In genomic region chr5:68274847-68275700, GRCh38 we compare ENCODE assay signal across 11 cellular contexts. TPM values are rescaled to one million over a fixed set of nuclear protein-coding genes. Genes with fewer than 3 reads are reported as not detected.
DNase-seq lines count a peak whose midpoint lies in the region; ATAC-seq, FAIRE-seq and TF ChIP-seq lines count a peak whose summit lies in the region.
"Had no signal": no experiment of that assay in that cellular context is flagged by ENCODE, and none has a peak within 500 bp of the region (broad histone marks: within the 10 kb centered on the region; RNA-seq: fewer than 3 reads in every experiment).

No MANE protein-coding gene starts in this region.

- peaks cover 16% of the 10 kb centered on the region for H3K36me3 ChIP-seq in CD4-positive, CD25-positive, alpha-beta regulatory T cell (ENCODE audit: control insufficient read depth, insufficient read depth, low read length)
- H3K36me3 ChIP-seq in mammary epithelial cell (ENCODE audit: insufficient read depth, low read length) (peaks cover 10% of the 10 kb centered on the region), SJCRH30 (peaks cover 2% of the 10 kb centered on the region; the same call in 1 of the 2 replicates)

- peak; percentile 14 to 28 for ATAC-seq in CD4-positive, CD25-positive, alpha-beta regulatory T cell (ENCODE audit: low read depth in 2 of 2)
- ATAC-seq in GM19043 (IDR thresholded peaks at IDR 0.05; ENCODE audit: low read depth, unreplicated experiment) (peak; percentile 60), HG03064 (IDR thresholded peaks at IDR 0.05; ENCODE audit: low read depth, unreplicated experiment) (peak; percentile 68)

- peaks cover 44% of the 10 kb centered on the region for H3K36me3 Mint-ChIP-seq in CD4-positive, CD25-positive, alpha-beta regulatory T cell

- no peak overlapping the region for H3K9ac ChIP-seq in mammary epithelial cell (ENCODE audit: insufficient read depth, low read length)
- H3K9ac ChIP-seq: BLaER1 treated with 17β-estradiol and CSF1 and Interleukin-3, amounts not matched to agents 10 nM and 100 nM; parathyroid adenoma had no signal

- peaks cover 83% of the 10 kb centered on the region for H3K4me1 ChIP-seq in CD4-positive, CD25-positive, alpha-beta regulatory T cell (ENCODE audit: control insufficient read depth, insufficient read depth, low read length, poor library complexity, severe bottlenecking)
- peaks cover 51% of the 10 kb centered on the region for H3K4me1 ChIP-seq in mammary epithelial cell (ENCODE audit: insufficient read depth, low read length)
- H3K4me1 ChIP-seq in SJCRH30: no peaks in the 10 kb centered on the region
- H3K4me1 ChIP-seq: parathyroid adenoma had no signal

- in situ Hi-C loops in mammary epithelial cell (cut with MboI; ENCODE audit: low sequenced_read_pairs in 2 of 2): loop anchor here (25.0 kb wide), 4 partner anchors 387 to 1038 kb away; no protein-coding TSS in a partner anchor

- BruUV-seq in mammary epithelial cell (replicated peaks; lab: Mats Ljungman, UMichigan): TSS peak; percentile 7

- peaks cover 0 to 1% (median 0%) of the 10 kb centered on the region in 7 donors for H3K9me3 Mint-ChIP-seq in CD4-positive, CD25-positive, alpha-beta regulatory T cell

- no peak overlapping the region for H2AFZ ChIP-seq in mammary epithelial cell (ENCODE audit: low read depth, low read length)
- H2AFZ ChIP-seq: parathyroid adenoma had no signal

- WGBS in mammary epithelial cell (ENCODE audit: low coverage, missing lambda C conversion rate): 54% methylated on average over 9 of the region's 9 CpGs

- no peak for TF ChIP-seq CTCF in mammary epithelial cell (conservative IDR thresholded peaks at IDR 0.05 in 1 of 2, IDR thresholded peaks at IDR 0.05 in 1 of 2; ENCODE audit: extremely low read depth in 1 of 2, insufficient read depth in 1 of 2, low read depth in 1 of 2, low read length in 2 of 2)

- peak overlapping the region; percentile 89 for H3K27ac ChIP-seq in CD4-positive, CD25-positive, alpha-beta regulatory T cell (ENCODE audit: insufficient read depth, low read length, poor library complexity, severe bottlenecking)
- H3K27ac ChIP-seq in mammary epithelial cell (ENCODE audit: insufficient read depth, low read depth, low read length) (no peak overlapping the region), SJCRH30 (no peak overlapping the region)
- H3K27ac ChIP-seq: BLaER1 treated with 17β-estradiol and CSF1 and Interleukin-3, amounts not matched to agents 10 nM and 100 nM; parathyroid adenoma had no signal

- CTCF ChIA-PET in mammary epithelial cell (lab: Charles Lee; ENCODE audit: low non-redundant PET): no interaction called here

- no peaks in the 10 kb centered on the region for H3K9me3 ChIP-seq in CD4-positive, CD25-positive, alpha-beta regulatory T cell (ENCODE audit: control insufficient read depth in 2 of 2, low read length in 2 of 2)
- H3K9me3 ChIP-seq in mammary epithelial cell (replicated peaks; ENCODE audit: insufficient read depth, low read length) (no peaks in the 10 kb centered on the region), SJCRH30 (replicated peaks) (no peaks in the 10 kb centered on the region)
- H3K9me3 ChIP-seq: BLaER1 treated with 17β-estradiol and CSF1 and Interleukin-3, amounts not matched to agents 10 nM and 100 nM had no signal

- peaks cover 43 to 99% (median 81%) of the 10 kb centered on the region in 4 donors for H3K4me1 Mint-ChIP-seq in CD4-positive, CD25-positive, alpha-beta regulatory T cell

- peaks cover 5% of the 10 kb centered on the region for H3K27me3 Mint-ChIP-seq in CD4-positive, CD25-positive, alpha-beta regulatory T cell

- dilution Hi-C loops in mammary epithelial cell (cut with HindIII; ENCODE audit: low sequenced_read_pairs): no loop called here

- H3K4me2 ChIP-seq in mammary epithelial cell (ENCODE audit: insufficient read depth, low read depth, low read length): no peak overlapping the region
- H3K4me2 ChIP-seq: BLaER1 treated with 17β-estradiol and CSF1 and Interleukin-3, amounts not matched to agents 10 nM and 100 nM had no signal

- peak in 2 of 3 donors; percentile 60 to 76 for DNase-seq in CD4-positive, CD25-positive, alpha-beta regulatory T cell
- DNase-seq in mammary epithelial cell (no peak), H54 (ENCODE audit: insufficient read length, low spot score) (no peak), hepatic stellate cell (ENCODE audit: low spot score) (no peak), NCI-H128 (lab: John Stamatoyannopoulos, UW; ENCODE audit: unreplicated experiment) (no peak), SJCRH30 (no peak)
- DNase-seq: SHP77 had no signal

- H3K27me3 ChIP-seq in CD4-positive, CD25-positive, alpha-beta regulatory T cell (ENCODE audit: control insufficient read depth, insufficient read depth, low read length): no peaks in the 10 kb centered on the region
- H3K27me3 ChIP-seq in mammary epithelial cell (ENCODE audit: insufficient read depth, low read length) (no peaks in the 10 kb centered on the region), SJCRH30 (no peaks in the 10 kb centered on the region)
- H3K27me3 ChIP-seq: BLaER1 treated with 17β-estradiol and CSF1 and Interleukin-3, amounts not matched to agents 10 nM and 100 nM had no signal

- no peak for FAIRE-seq in H54 (lab: Jason Lieb, UNC)

- H3K4me3 ChIP-seq in CD4-positive, CD25-positive, alpha-beta regulatory T cell (ENCODE audit: low read depth, low read length): peak overlapping the region; percentile 70
- H3K4me3 ChIP-seq in mammary epithelial cell (replicated peaks in 1 of 3; ENCODE audit: insufficient read depth in 1 of 3, low read depth in 2 of 3, low read length in 3 of 3) (no peak overlapping the region), SJCRH30 (no peak overlapping the region)
- H3K4me3 ChIP-seq: BLaER1 treated with 17β-estradiol and CSF1 and Interleukin-3, amounts not matched to agents 10 nM and 100 nM had no signal

- peak overlapping the region; percentile 94 to 98 (median 96) for H3K27ac Mint-ChIP-seq in CD4-positive, CD25-positive, alpha-beta regulatory T cell

- intact Hi-C loops in mammary epithelial cell (cut with micrococcal nuclease): loop anchor here (2.0 to 10.0 kb wide), 2 partner anchors 1108 to 1470 kb away; no protein-coding TSS in a partner anchor

- peak overlapping the region; percentile 69 to 91 (median 74) for H3K4me3 Mint-ChIP-seq in CD4-positive, CD25-positive, alpha-beta regulatory T cell

- no peaks in the 10 kb centered on the region for H4K20me1 ChIP-seq in mammary epithelial cell (ENCODE audit: insufficient read depth, low read length)

- H3K79me2 ChIP-seq in mammary epithelial cell (ENCODE audit: insufficient read depth, low read length): peaks cover 70% of the 10 kb centered on the region

- TF ChIP-seq POLR2A in H54 (IDR thresholded peaks at IDR 0.05; ENCODE audit: low read depth, low read length): no peak

RNA-seq across cellular contexts. Expression of gene PIK3R1, which starts 59.5 kb away (rescaled TPM):
- 366 TPM for total RNA-seq in CD4-positive, CD25-positive, alpha-beta regulatory T cell
- polyA plus RNA-seq in CD4-positive, CD25-positive, alpha-beta regulatory T cell: 100 to 1,000 TPM in 2 of 4 donors, 10 to 100 TPM in 2; 75.9 to 127 (median 109) TPM
- total RNA-seq in mammary epithelial cell: 100 to 1,000 TPM in 1 of 2 donors, 10 to 100 TPM in 1; 74.3 to 195 TPM
- polyA plus RNA-seq in mammary epithelial cell: 11.1 TPM
- 96.6 TPM for polyA minus RNA-seq in mammary epithelial cell
- 14.7 and 26.0 TPM in 2 replicates for total RNA-seq in SJCRH30 (2014; rRNA removed; shearing (Covaris generic))

Comparison
In these comparisons a context has a peak if more than half of its experiments do, and no peak if none do; other contexts are left out.
1. DNase-seq: peak in CD4-positive, CD25-positive, alpha-beta regulatory T cell (2 of 3); none in mammary epithelial cell (single experiment), H54 (single experiment), hepatic stellate cell (single experiment), NCI-H128 (single experiment) and SJCRH30 (0 of 2).
2. Peak in every context shown above with its lines, with median percentiles within 50 percentile points of each other: ATAC-seq.